ENCODE assay signal across 8 cellular contexts in the genomic region with DNA sequence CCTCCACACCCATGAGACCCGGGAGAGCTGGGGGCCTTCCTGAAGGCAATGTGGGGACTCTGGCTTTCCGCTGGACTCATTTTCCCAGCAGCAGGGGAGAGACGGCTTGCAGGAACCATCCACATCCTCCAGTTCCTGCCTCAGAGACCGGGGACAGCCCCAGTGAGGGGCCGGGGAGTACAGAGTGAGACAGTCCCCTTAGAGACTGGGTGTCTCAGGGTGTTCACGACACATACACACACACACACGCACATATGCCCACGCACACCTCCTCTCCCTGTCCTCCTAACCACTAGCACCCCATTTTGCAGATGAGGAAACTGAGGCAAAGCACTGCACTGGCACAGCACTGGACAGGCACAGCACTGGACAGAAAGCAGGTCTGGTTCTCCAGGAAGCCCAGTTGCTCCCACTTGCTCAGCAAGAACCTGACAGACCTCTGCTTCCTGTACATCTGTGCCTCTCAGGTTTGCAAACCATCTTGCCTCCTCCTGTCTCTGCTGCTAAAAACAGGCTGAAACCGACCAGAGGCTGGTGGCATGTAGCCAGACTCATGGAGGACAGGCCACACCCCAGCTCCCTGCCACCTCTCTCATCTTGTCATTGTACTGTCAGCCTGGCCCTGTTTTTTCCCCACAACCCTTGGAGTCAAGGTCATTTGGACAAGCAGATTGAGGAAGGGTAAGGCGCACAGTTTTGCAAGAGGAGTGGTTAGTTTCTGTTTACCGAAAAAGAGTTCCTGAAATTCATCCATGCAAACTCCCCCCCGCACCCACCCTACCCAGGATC. TPM values are rescaled to one million over a fixed set of nuclear protein-coding genes. Genes with fewer than 3 reads are reported as not detected.
DNase-seq lines count a peak whose midpoint lies in the region; ATAC-seq and TF ChIP-seq lines count a peak whose summit lies in the region.

No MANE protein-coding gene starts in this region.

- no peaks in the 10 kb centered on the region for H3K36me3 Mint-ChIP-seq in activated CD8-positive, alpha-beta T cell treated with anti-CD3 and anti-CD28 coated beads, Interleukin-2, amount 10 ng/mL, durations not matched to agents 7 days and 5 days (ENCODE audit: low read depth)

- H3K4me3 Mint-ChIP-seq in activated CD8-positive, alpha-beta T cell treated with anti-CD3 and anti-CD28 coated beads, Interleukin-2, amount 10 ng/mL, durations not matched to agents 7 days and 5 days = peak overlapping the region; percentile 71

- CTCF ChIA-PET in activated CD8-positive, alpha-beta T cell treated with anti-CD3 and anti-CD28 coated beads, Interleukin-2, amount 10 ng/mL, durations not matched to agents 7 days and 5 days (lab: Charles Lee) = interaction anchor here (1.0 to 11.5 kb wide), 14 partner anchors 9 to 321 kb away, joined by 3 to 186 read pairs (median 22); partner anchors contain the start of gene VSIR

- peaks cover 97% of the 10 kb centered on the region for H3K4me1 Mint-ChIP-seq in activated CD8-positive, alpha-beta T cell treated with anti-CD3 and anti-CD28 coated beads, Interleukin-2, amount 10 ng/mL, durations not matched to agents 7 days and 5 days (ENCODE audit: low read depth)

- peak overlapping the region; percentile 10 for H3K4me2 ChIP-seq in skeletal muscle satellite cell (ENCODE audit: low read length)

- H3K9ac ChIP-seq in skeletal muscle satellite cell (ENCODE audit: low read depth, low read length) = no peak overlapping the region

- TF ChIP-seq CTCF in GM13976 (IDR thresholded peaks at IDR 0.05; ENCODE audit: borderline replicate concordance, control extremely low read depth, extremely low read depth, insufficient read depth, missing control alignments) = no peak
- TF ChIP-seq CTCF in HFF-Myc (IDR thresholded peaks at IDR 0.05; ENCODE audit: low read depth, low read length, missing control alignments) = no peak

- H3K27ac Mint-ChIP-seq in activated CD8-positive, alpha-beta T cell treated with anti-CD3 and anti-CD28 coated beads, Interleukin-2, amount 10 ng/mL, durations not matched to agents 7 days and 5 days = peak overlapping the region; percentile 98

- H3K9me3 Mint-ChIP-seq in activated CD8-positive, alpha-beta T cell treated with anti-CD3 and anti-CD28 coated beads, Interleukin-2, amount 10 ng/mL, durations not matched to agents 7 days and 5 days (ENCODE audit: insufficient read depth) = no peaks in the 10 kb centered on the region

- DNase-seq in GM13976 (ENCODE audit: low spot score) (peak; percentile 78), HFF-Myc (ENCODE audit: extremely low read depth, low read depth) (peak; percentile 62), NCI-H1694 treated with DMSO at 0.1 percent for 48 hours (lab: John Stamatoyannopoulos, UW) (peak; percentile 59), fibroblast of peridontal ligament (ENCODE audit: extremely low read depth) (peak; percentile 71), T1000 (lab: John Stamatoyannopoulos, UW) (no peak), NCI-H2081 (lab: John Stamatoyannopoulos, UW) (no peak)
- peak; percentile 83 for DNase-seq in activated CD8-positive, alpha-beta T cell treated with anti-CD3 and anti-CD28 coated beads, Interleukin-2, amount 10 ng/mL, durations not matched to agents 7 days and 5 days

- H3K4me1 ChIP-seq in skeletal muscle satellite cell (ENCODE audit: control insufficient read depth, insufficient read depth, low read length) = peaks cover 6% of the 10 kb centered on the region

- H3K36me3 ChIP-seq in skeletal muscle satellite cell (ENCODE audit: insufficient read depth, low read length) = no peaks in the 10 kb centered on the region

- no peaks in the 10 kb centered on the region for H3K9me3 ChIP-seq in skeletal muscle satellite cell (replicated peaks; ENCODE audit: low read length)

- POLR2A ChIA-PET in activated CD8-positive, alpha-beta T cell treated with anti-CD3 and anti-CD28 coated beads, Interleukin-2, amount 10 ng/mL, durations not matched to agents 7 days and 5 days (lab: Charles Lee) = interaction anchor here (0.8 to 10.0 kb wide), 13 partner anchors 8 to 44 kb away, joined by 3 to 87 read pairs (median 5); partner anchors contain the start of gene VSIR

- in situ Hi-C loops in GM13976 (cut with MboI; ENCODE audit: low sequenced_read_pairs, unreplicated experiment) = no loop called here

- H3K4me3 ChIP-seq in HFF-Myc (replicated peaks; ENCODE audit: low read depth, low read length) = no peak overlapping the region
- H3K4me3 ChIP-seq in skeletal muscle satellite cell (ENCODE audit: low read length) = no peak overlapping the region

- no peaks in the 10 kb centered on the region for H3K27me3 Mint-ChIP-seq in activated CD8-positive, alpha-beta T cell treated with anti-CD3 and anti-CD28 coated beads, Interleukin-2, amount 10 ng/mL, durations not matched to agents 7 days and 5 days (ENCODE audit: low read depth)

- peak; percentile 58 for ATAC-seq in activated CD8-positive, alpha-beta T cell treated with anti-CD3 and anti-CD28 coated beads, Interleukin-2, amount 10 ng/mL, durations not matched to agents 7 days and 5 days

- peaks cover 30% of the 10 kb centered on the region for H3K27me3 ChIP-seq in skeletal muscle satellite cell (ENCODE audit: control insufficient read depth, insufficient read depth, low read length)

RNA-seq across cellular contexts. Expression of gene C10orf105, which starts 8.0 kb away (rescaled TPM):
- total RNA-seq in activated CD8-positive, alpha-beta T cell treated with anti-CD3 and anti-CD28 coated beads, Interleukin-2, amount 10 ng/mL, durations not matched to agents 7 days and 5 days = 1 to 10 TPM in 1 of 2 experiments, under 1 TPM in 1; 0.73 to 1.1 TPM
- total RNA-seq in skeletal muscle satellite cell (2012; rRNA removed) = not detected in 2 replicates

RNA-seq across cellular contexts. Expression of gene VSIR, which starts 45.7 kb away (rescaled TPM):
- total RNA-seq in activated CD8-positive, alpha-beta T cell treated with anti-CD3 and anti-CD28 coated beads, Interleukin-2, amount 10 ng/mL, durations not matched to agents 7 days and 5 days = 100 to 1,000 TPM; 127 to 133 TPM
- 7.9 and 15.5 TPM in 2 replicates for total RNA-seq in skeletal muscle satellite cell (2012; rRNA removed)

Comparison
In these comparisons a context has a peak if more than half of its experiments do, and no peak if none do; other contexts are left out.
1. DNase-seq: peak in GM13976 (single experiment), HFF-Myc (single experiment), NCI-H1694 treated with DMSO at 0.1 percent for 48 hours (single experiment), activated CD8-positive, alpha-beta T cell treated with anti-CD3 and anti-CD28 coated beads, Interleukin-2, amount 10 ng/mL, durations not matched to agents 7 days and 5 days (single experiment) and fibroblast of peridontal ligament (single experiment); none in T1000 (single experiment) and NCI-H2081 (0 of 2).